Comparison of ENCODE assay signal across 19 cellular contexts in genomic region chr7:151116603-151117002, GRCh38. TPM values are rescaled to one million over a fixed set of nuclear protein-coding genes. Genes with fewer than 3 reads are reported as not detected.
DNase-seq lines count a peak whose midpoint lies in the region; ATAC-seq and TF ChIP-seq lines count a peak whose summit lies in the region.
"Had no signal": no experiment of that assay in that cellular context is flagged by ENCODE, and none has a peak within 500 bp of the region (broad histone marks: within the 10 kb centered on the region; RNA-seq: fewer than 3 reads in every experiment).

No MANE protein-coding gene starts in this region.

- peak overlapping the region; percentile 24 for H3K9ac ChIP-seq in neuronal stem cell (ENCODE audit: low read depth, low read length, poor library complexity)

- H4K91ac ChIP-seq in neuronal stem cell (ENCODE audit: low read depth, low read length, poor library complexity) = no peak overlapping the region

- H3K27me3 Mint-ChIP-seq in CD4-positive, alpha-beta T cell = peaks cover 22% of the 10 kb centered on the region
- peaks cover 0 to 13% of the 10 kb centered on the region in 2 donors for H3K27me3 Mint-ChIP-seq in T-cell

- no peaks in the 10 kb centered on the region for H3K9me3 Mint-ChIP-seq in CD4-positive, alpha-beta T cell
- H3K9me3 Mint-ChIP-seq in T-cell = no peaks in the 10 kb centered on the region
- H3K9me3 Mint-ChIP-seq: activated CD4-positive, alpha-beta T cell treated with anti-CD3 and anti-CD28 coated beads, Interleukin-2, amount 10 ng/mL, durations not matched to agents 7 days and 5 days; activated naive CD8-positive, alpha-beta T cell treated with anti-CD3 and anti-CD28 coated beads, Interleukin-2, amount 50 U/mL, for 24 hours; GM23338; stimulated activated naive CD8-positive, alpha-beta T cell treated with anti-CD3 and anti-CD28 coated beads, Interleukin-15, amount 100 ng/mL, for 72 hours had no signal

- H3K36me3 ChIP-seq in neuronal stem cell (replicated peaks in 1 of 2; ENCODE audit: control insufficient read depth in 2 of 2, insufficient read depth in 2 of 2, low read length in 2 of 2) = peaks cover 32 to 43% of the 10 kb centered on the region in 2 donors

- H3K4me2 ChIP-seq in neuronal stem cell (ENCODE audit: insufficient read depth, low read length, poor library complexity, severe bottlenecking) = no peak overlapping the region

- no peak overlapping the region for H3K14ac ChIP-seq in neuronal stem cell (ENCODE audit: low read length)

- ATAC-seq in CD4-positive, alpha-beta T cell (ENCODE audit: poor library complexity) = no peak
- no peak for ATAC-seq in T-cell (replicated peaks in 1 of 4)
- peak; percentile 35 for ATAC-seq in esophagus mucosa
- ATAC-seq in HG02981 (IDR thresholded peaks at IDR 0.05; ENCODE audit: unreplicated experiment) = no peak
- ATAC-seq: activated naive CD8-positive, alpha-beta T cell treated with anti-CD3 and anti-CD28 coated beads, Interleukin-2, amount 50 U/mL, for 24 hours; GM12878; stimulated activated naive CD8-positive, alpha-beta T cell treated with anti-CD3 and anti-CD28 coated beads, Interleukin-15, amount 100 ng/mL, for 72 hours had no signal

- POLR2A ChIA-PET in CD4-positive, alpha-beta T cell (lab: Charles Lee) = no interaction called here
- POLR2A ChIA-PET in T-cell (lab: Charles Lee) = no interaction called here

- H2BK5ac ChIP-seq in neuronal stem cell (ENCODE audit: low read length) = no peak overlapping the region

- H3K27ac Mint-ChIP-seq in CD4-positive, alpha-beta T cell = peak overlapping the region; percentile 94
- peak overlapping the region; percentile 34 to 70 for H3K27ac Mint-ChIP-seq in T-cell
- H3K27ac Mint-ChIP-seq: activated naive CD8-positive, alpha-beta T cell treated with anti-CD3 and anti-CD28 coated beads, Interleukin-2, amount 50 U/mL, for 24 hours; GM23338; stimulated activated naive CD8-positive, alpha-beta T cell treated with anti-CD3 and anti-CD28 coated beads, Interleukin-15, amount 100 ng/mL, for 72 hours had no signal

- peaks cover 39% of the 10 kb centered on the region for H3K36me3 Mint-ChIP-seq in CD4-positive, alpha-beta T cell (ENCODE audit: low read depth)
- peaks cover 31% of the 10 kb centered on the region for H3K36me3 Mint-ChIP-seq in T-cell

- H2AK5ac ChIP-seq in neuronal stem cell (ENCODE audit: low read depth, low read length) = no peak overlapping the region

- no peaks in the 10 kb centered on the region for H3K9me3 ChIP-seq in CD4-positive, alpha-beta T cell (ENCODE audit: control insufficient read depth, low read length)
- H3K9me3 ChIP-seq in neuronal stem cell (replicated peaks in 1 of 2; ENCODE audit: control insufficient read depth in 2 of 2, insufficient read depth in 1 of 2, low read depth in 1 of 2, low read length in 2 of 2) = peaks cover 0 to 1% of the 10 kb centered on the region in 2 donors

- H3K4me3 ChIP-seq in neuronal stem cell (ENCODE audit: low read length in 2 of 2) = no peak overlapping the region
- H3K4me3 ChIP-seq: GM12878 had no signal

- no peak overlapping the region for H4K8ac ChIP-seq in neuronal stem cell (ENCODE audit: low read depth, low read length)

- H2BK120ac ChIP-seq in neuronal stem cell (ENCODE audit: low read depth, low read length) = no peak overlapping the region

- WGBS in neuronal stem cell (ENCODE audit: extremely low coverage in 2 of 2, insufficient read length in 2 of 2, insufficient replicate concordance in 1 of 2), 2 donors = no CpG with 5 or more reads among the region's 15 CpGs

- H3K4me1 ChIP-seq in neuronal stem cell (ENCODE audit: control insufficient read depth in 2 of 2, insufficient read depth in 1 of 2, low read depth in 1 of 2, low read length in 2 of 2) = peaks cover 11 to 19% of the 10 kb centered on the region in 2 donors

- H3K4me1 Mint-ChIP-seq in CD4-positive, alpha-beta T cell (ENCODE audit: low read depth) = peaks cover 13% of the 10 kb centered on the region
- peaks cover 17 to 26% (median 17%) of the 10 kb centered on the region in 3 donors for H3K4me1 Mint-ChIP-seq in T-cell

- CTCF ChIA-PET in CD4-positive, alpha-beta T cell (lab: Charles Lee) = interaction anchor here (1.4 kb wide), 2 partner anchors 7 to 88 kb away, joined by 4 read pairs; partner anchors contain the start of gene ABCB8
- CTCF ChIA-PET in T-cell (lab: Charles Lee) = interaction anchor here in 1 of 2 donors (0.6 kb wide), 2 partner anchors 9 to 10 kb away, joined by 3 read pairs; no protein-coding TSS in a partner anchor

- H2AFZ ChIP-seq in neuronal stem cell (ENCODE audit: low read length) = no peak overlapping the region
- H2AFZ ChIP-seq: GM23338 had no signal

- H2BK15ac ChIP-seq in neuronal stem cell (ENCODE audit: low read length) = no peak overlapping the region

- H3K27me3 ChIP-seq in CD4-positive, alpha-beta T cell (ENCODE audit: control insufficient read depth, insufficient read depth, low read length) = peaks cover 5% of the 10 kb centered on the region
- H3K27me3 ChIP-seq in neuronal stem cell (ENCODE audit: control insufficient read depth in 3 of 3, insufficient read depth in 3 of 3, low read depth in 1 of 3, low read length in 3 of 3) = peaks cover 0 to 3% (median 0%) of the 10 kb centered on the region in 3 experiments

- no peak overlapping the region for H2BK12ac ChIP-seq in neuronal stem cell (ENCODE audit: low read length)

- peak overlapping the region; percentile 76 for H3K4me3 Mint-ChIP-seq in CD4-positive, alpha-beta T cell
- peak overlapping the region in 2 of 3 donors; percentile 71 to 79 for H3K4me3 Mint-ChIP-seq in T-cell

- TF ChIP-seq CTCF in CD4-positive, alpha-beta T cell (IDR thresholded peaks at IDR 0.05) = no peak

- DNase-seq in CD4-positive, alpha-beta T cell = no peak
- no peak for DNase-seq in T-cell
- DNase-seq in neuronal stem cell (ENCODE audit: low spot score) = no peak
- no peak for DNase-seq in mucosa of gallbladder (ENCODE audit: low spot score)
- no peak for DNase-seq in pons (ENCODE audit: low spot score)
- DNase-seq in SIG-M5 treated with dmso at 0.1 percent for 504 hours (lab: John Stamatoyannopoulos, UW; ENCODE audit: unreplicated experiment) = no peak
- DNase-seq: activated CD4-positive, alpha-beta T cell treated with anti-CD3 and anti-CD28 coated beads, Interleukin-2, amount 10 ng/mL, durations not matched to agents 7 days and 5 days; activated naive CD8-positive, alpha-beta T cell treated with anti-CD3 and anti-CD28 coated beads, Interleukin-2, amount 50 U/mL, for 24 hours; central memory CD4-positive, alpha-beta T cell; effector CD4-positive, alpha-beta T cell; NCI-H187; NCI-H510A; stimulated activated naive CD8-positive, alpha-beta T cell treated with anti-CD3 and anti-CD28 coated beads, Interleukin-15, amount 100 ng/mL, for 72 hours had no signal

- no peak overlapping the region for H3K18ac ChIP-seq in neuronal stem cell (ENCODE audit: low read length)

- intact Hi-C loops in CD4-positive, alpha-beta T cell (cut with DNase I, micrococcal nuclease) = no loop called here

- H3K23ac ChIP-seq in neuronal stem cell (ENCODE audit: low read depth, low read length, poor library complexity) = peak overlapping the region; percentile 22

- peaks cover 38% of the 10 kb centered on the region for H3K79me1 ChIP-seq in neuronal stem cell (ENCODE audit: low read depth, low read length)

- peak overlapping the region; percentile 66 for H3K27ac ChIP-seq in CD4-positive, alpha-beta T cell (ENCODE audit: low read depth, low read length)
- no peak overlapping the region for H3K27ac ChIP-seq in neuronal stem cell (replicated peaks; ENCODE audit: low read length)

- no peak overlapping the region for H3K4ac ChIP-seq in neuronal stem cell (ENCODE audit: low read length)

RNA-seq across cellular contexts. Expression of gene AGAP3, which starts 30.3 kb away (rescaled TPM):
- total RNA-seq in CD4-positive, alpha-beta T cell = 10 to 100 TPM; 43.2 to 44.6 TPM
- total RNA-seq in T-cell = 10 to 100 TPM; 28.2 to 67.3 (median 50.9) TPM
- total RNA-seq in esophagus mucosa = 76.1 TPM
- polyA plus RNA-seq in neuronal stem cell (2013, experiment 1 of 2) = 45.7 TPM
- polyA plus RNA-seq in neuronal stem cell (2013, experiment 2 of 2) = 45.5 TPM
- total RNA-seq in mucosa of gallbladder = 98.4 TPM

RNA-seq across cellular contexts. Expression of gene TMUB1, which starts 33.3 kb away (rescaled TPM):
- 10 to 100 TPM; 44.5 to 46.6 TPM for total RNA-seq in CD4-positive, alpha-beta T cell
- total RNA-seq in T-cell (10 to 100 TPM; 44.0 to 67.0 (median 56.5) TPM), esophagus mucosa (23.2 TPM), mucosa of gallbladder (69.1 TPM)
- 45.7 TPM for polyA plus RNA-seq in neuronal stem cell (2013, experiment 1 of 2)
- polyA plus RNA-seq in neuronal stem cell (2013, experiment 2 of 2) = 44.8 TPM

RNA-seq across cellular contexts. Expression of gene FASTK, which starts 36.0 kb away (rescaled TPM):
- total RNA-seq in CD4-positive, alpha-beta T cell = 10 to 100 TPM; 82.2 to 84.2 TPM
- total RNA-seq in T-cell (100 to 1,000 TPM in 4 of 5 donors, 10 to 100 TPM in 1; 98.8 to 157 (median 151) TPM), esophagus mucosa (55.5 TPM), mucosa of gallbladder (121 TPM)
- polyA plus RNA-seq in neuronal stem cell (2013, experiment 1 of 2) = 40.4 TPM
- 40.8 TPM for polyA plus RNA-seq in neuronal stem cell (2013, experiment 2 of 2)

RNA-seq across cellular contexts. Expression of gene GBX1, which starts 50.9 kb away (rescaled TPM):
- total RNA-seq in CD4-positive, alpha-beta T cell = not detected
- total RNA-seq in T-cell = not detected
- total RNA-seq in esophagus mucosa = not detected
- polyA plus RNA-seq in neuronal stem cell (2013, experiment 1 of 2) = 0.10 TPM
- 0.07 TPM for polyA plus RNA-seq in neuronal stem cell (2013, experiment 2 of 2)
- not detected for total RNA-seq in mucosa of gallbladder
- total RNA-seq: activated CD4-positive, alpha-beta T cell treated with anti-CD3 and anti-CD28 coated beads, Interleukin-2, amount 10 ng/mL, durations not matched to agents 7 days and 5 days; GM12878; HT-29; myocyte had no signal
- polyA plus RNA-seq: GM12878, GM23338 had no signal

RNA-seq across cellular contexts. Expression of gene SLC4A2, which starts 57.2 kb away (rescaled TPM):
- 10 to 100 TPM; 27.1 to 31.4 TPM for total RNA-seq in CD4-positive, alpha-beta T cell
- total RNA-seq in T-cell (10 to 100 TPM; 52.0 to 91.5 (median 74.4) TPM), esophagus mucosa (35.9 TPM), mucosa of gallbladder (193 TPM)
- 47.2 TPM for polyA plus RNA-seq in neuronal stem cell (2013, experiment 1 of 2)
- polyA plus RNA-seq in neuronal stem cell (2013, experiment 2 of 2) = 44.5 TPM
